27 cellular contexts compared by ENCODE assay signal in genomic region chr3:20344400-20344959, GRCh38.
A peak's percentile ranks its signal among the peaks of the same experiment; 100 is the strongest.
DNase-seq lines count a peak whose midpoint lies in the region; ATAC-seq and TF ChIP-seq lines count a peak whose summit lies in the region.
"Had no signal": no experiment of that assay in that cellular context is flagged by ENCODE, and none has a peak within 500 bp of the region (broad histone marks: within the 10 kb centered on the region; RNA-seq: fewer than 3 reads in every experiment).

No MANE protein-coding gene starts in this region.

- H3K27ac Mint-ChIP-seq in neural crest cell (ENCODE audit: unreplicated experiment) = peak overlapping the region; percentile 76
- no peak overlapping the region for H3K27ac Mint-ChIP-seq in activated T-cell treated with anti-CD3 and anti-CD28 coated beads, Interleukin-2, amount 50 U/mL, for 24 hours
- H3K27ac Mint-ChIP-seq: activated naive CD4-positive, alpha-beta T cell treated with anti-CD3 and anti-CD28 coated beads, Interleukin-2, amount 50 U/mL, for 24 hours; CD14-positive monocyte; stimulated activated naive CD8-positive, alpha-beta T cell treated with anti-CD3 and anti-CD28 coated beads, Interleukin-15, Interleukin-2, amounts not matched to agents 100 ng/mL and 50 ng/mL, for 24 hours had no signal

- H3K9me3 Mint-ChIP-seq in neural crest cell = no peaks in the 10 kb centered on the region
- H3K9me3 Mint-ChIP-seq in activated T-cell treated with anti-CD3 and anti-CD28 coated beads, Interleukin-2, amount 50 U/mL, for 24 hours = no peaks in the 10 kb centered on the region
- H3K9me3 Mint-ChIP-seq: activated naive CD4-positive, alpha-beta T cell treated with anti-CD3 and anti-CD28 coated beads, Interleukin-2, amount 50 U/mL, for 24 hours; stimulated activated naive CD8-positive, alpha-beta T cell treated with anti-CD3 and anti-CD28 coated beads, Interleukin-15, Interleukin-2, amounts not matched to agents 100 ng/mL and 50 ng/mL, for 24 hours had no signal

- no peaks in the 10 kb centered on the region for H3K4me1 Mint-ChIP-seq in neural crest cell
- H3K4me1 Mint-ChIP-seq in activated T-cell treated with anti-CD3 and anti-CD28 coated beads, Interleukin-2, amount 50 U/mL, for 24 hours (ENCODE audit: low read depth) = peaks cover 2% of the 10 kb centered on the region
- H3K4me1 Mint-ChIP-seq: activated naive CD4-positive, alpha-beta T cell treated with anti-CD3 and anti-CD28 coated beads, Interleukin-2, amount 50 U/mL, for 24 hours; CD14-positive monocyte had no signal

- H3K9ac ChIP-seq in NT2/D1 (ENCODE audit: insufficient read length, low read depth) = no peak overlapping the region

- H3K27me3 ChIP-seq in NT2/D1 (ENCODE audit: insufficient read depth, insufficient read length) = no peaks in the 10 kb centered on the region
- H3K27me3 ChIP-seq: MG63, right lobe of liver, tibial nerve had no signal

- H3K36me3 ChIP-seq in NT2/D1 (ENCODE audit: insufficient read depth, insufficient read length, low read length) = no peaks in the 10 kb centered on the region
- H3K36me3 ChIP-seq: MG63, right lobe of liver had no signal

- no peaks in the 10 kb centered on the region for H3K36me3 Mint-ChIP-seq in neural crest cell (ENCODE audit: low read depth)
- no peaks in the 10 kb centered on the region for H3K36me3 Mint-ChIP-seq in activated T-cell treated with anti-CD3 and anti-CD28 coated beads, Interleukin-2, amount 50 U/mL, for 24 hours (ENCODE audit: low read depth)
- H3K36me3 Mint-ChIP-seq: activated naive CD4-positive, alpha-beta T cell treated with anti-CD3 and anti-CD28 coated beads, Interleukin-2, amount 50 U/mL, for 24 hours; CD14-positive monocyte had no signal

- H3K9me3 ChIP-seq in NT2/D1 (ENCODE audit: insufficient read depth, low read length) = peaks cover 6% of the 10 kb centered on the region; the same call in 1 of the 2 replicates
- H3K9me3 ChIP-seq: MG63, right lobe of liver, tibial nerve had no signal

- no peaks in the 10 kb centered on the region for H3K4me1 ChIP-seq in NT2/D1 (ENCODE audit: insufficient read depth, insufficient read length)
- H3K4me1 ChIP-seq: tibial nerve had no signal

- H3K27me3 Mint-ChIP-seq in neural crest cell (ENCODE audit: low read depth) = peaks cover 3% of the 10 kb centered on the region
- no peaks in the 10 kb centered on the region for H3K27me3 Mint-ChIP-seq in activated T-cell treated with anti-CD3 and anti-CD28 coated beads, Interleukin-2, amount 50 U/mL, for 24 hours
- H3K27me3 Mint-ChIP-seq: activated naive CD4-positive, alpha-beta T cell treated with anti-CD3 and anti-CD28 coated beads, Interleukin-2, amount 50 U/mL, for 24 hours; stimulated activated naive CD8-positive, alpha-beta T cell treated with anti-CD3 and anti-CD28 coated beads, Interleukin-15, Interleukin-2, amounts not matched to agents 100 ng/mL and 50 ng/mL, for 24 hours had no signal

- no peak for TF ChIP-seq CTCF in neural crest cell (conservative IDR thresholded peaks at IDR 0.05)
- TF ChIP-seq CTCF in GM13977 (IDR thresholded peaks at IDR 0.05; ENCODE audit: extremely low read depth, insufficient read depth, missing control alignments) = no peak

- ATAC-seq in GM18870 (IDR thresholded peaks at IDR 0.05; ENCODE audit: unreplicated experiment) (peak; percentile 74), HG02610 (IDR thresholded peaks at IDR 0.05; ENCODE audit: unreplicated experiment) (peak; percentile 53)
- ATAC-seq: PC-3, right lobe of liver had no signal

- H3K4me3 Mint-ChIP-seq in neural crest cell = no peak overlapping the region
- H3K4me3 Mint-ChIP-seq in activated T-cell treated with anti-CD3 and anti-CD28 coated beads, Interleukin-2, amount 50 U/mL, for 24 hours = no peak overlapping the region
- H3K4me3 Mint-ChIP-seq: activated naive CD4-positive, alpha-beta T cell treated with anti-CD3 and anti-CD28 coated beads, Interleukin-2, amount 50 U/mL, for 24 hours; CD14-positive monocyte; stimulated activated naive CD8-positive, alpha-beta T cell treated with anti-CD3 and anti-CD28 coated beads, Interleukin-15, Interleukin-2, amounts not matched to agents 100 ng/mL and 50 ng/mL, for 24 hours had no signal

- DNase-seq in NT2/D1 (ENCODE audit: low read depth, low spot score) (peak; percentile 20), neural crest cell (ENCODE audit: low read depth, low spot score) (no peak), GM13977 (ENCODE audit: low spot score) (no peak), T-helper 1 cell (no peak)
- no peak for DNase-seq in activated T-cell treated with anti-CD3 and anti-CD28 coated beads, Interleukin-2, amount 50 U/mL, for 24 hours
- DNase-seq: activated CD4-positive, alpha-beta T cell treated with anti-CD3 and anti-CD28 coated beads for 1 hour; Calu3; central memory CD4-positive, alpha-beta T cell; DND-41; mammary epithelial cell; MG63; NCI-H1417; NCI-H2081; NCI-H345; NCI-H774; PC-3; posterior cingulate gyrus; right lobe of liver; SHP77; stimulated activated CD4-positive, alpha-beta T cell treated with anti-CD3 and anti-CD28 coated beads, Interleukin-12 subunit alpha, Interleukin-12 subunit beta, amount 100 ng/mL, for 4 hours; stimulated activated CD4-positive, alpha-beta T cell treated with anti-CD3 and anti-CD28 coated beads, Interleukin-4, amount 100 ng/mL, for 24 hours had no signal

- no peak overlapping the region for H3K4me3 ChIP-seq in NT2/D1 (ENCODE audit: insufficient read length, low read depth)
- H3K4me3 ChIP-seq: MG63, right lobe of liver, tibial nerve had no signal

- in situ Hi-C loops in GM13977 (cut with MboI; ENCODE audit: low pct_unique_long_range_greater_than_20kb, low sequenced_read_pairs, unreplicated experiment) = no loop called here
